ENCODE assay signal across 8 cellular contexts in genomic region chr1:111204211-111204883, GRCh38. TPM values are rescaled to one million over a fixed set of nuclear protein-coding genes. Genes with fewer than 3 reads are reported as not detected.
DNase-seq lines count a peak whose midpoint lies in the region; ATAC-seq and TF ChIP-seq lines count a peak whose summit lies in the region.

No MANE protein-coding gene starts in this region.

- H3K4me3 ChIP-seq in AG04449 (ENCODE audit: low read depth, low read length) (peak overlapping the region; percentile 59), SK-N-MC (peak overlapping the region; percentile 68), adrenal gland (peak overlapping the region in 3 of 4 donors; percentile 37 to 81 (median 70))

- intact Hi-C loops in adrenal gland (cut with DNase I) (no loop called here), left colon (cut with DNase I, micrococcal nuclease) (no loop called here)

- H3K9me3 ChIP-seq in SK-N-MC (ENCODE audit: low read depth, low read length) (no peaks in the 10 kb centered on the region), adrenal gland (replicated peaks in 1 of 3) (no peaks in the 10 kb centered on the region)

- peak; percentile 43 to 51 for TF ChIP-seq POLR2A in adrenal gland (IDR thresholded peaks at IDR 0.05)

- POLR2A ChIA-PET in AG04449 (lab: Yijun Ruan, JAX), result interaction anchor here (1.6 kb wide), 1 partner anchor 13 kb away, joined by 5 read pairs; no protein-coding TSS in a partner anchor

- H3K4me1 ChIP-seq in adrenal gland (replicated peaks in 1 of 2), result peaks cover 13 to 41% of the 10 kb centered on the region in 2 donors

- DNase-seq in AG04449 (ENCODE audit: low read depth, low spot score), result no peak
- DNase-seq in SK-N-MC (ENCODE audit: low read depth, low spot score), result no peak
- peak; percentile 53 to 72 (median 64) for DNase-seq in adrenal gland
- peak; percentile 88 to 91 for DNase-seq in left colon
- DNase-seq in stimulated activated CD8-positive, alpha-beta memory T cell treated with anti-CD3 and anti-CD28 coated beads, Interleukin-15, amount 100 ng/mL, for 4 hours (ENCODE audit: low read depth in 2 of 2), result peak; percentile 56 to 67
- DNase-seq in ecto neural progenitor cell (ENCODE audit: low spot score), result no peak

- H3K9ac ChIP-seq in SK-N-MC (ENCODE audit: insufficient read length), result no peak overlapping the region

- CTCF ChIA-PET in AG04449 (lab: Yijun Ruan, JAX), result interaction anchor here (0.7 to 1.4 kb wide), 4 partner anchors 11 to 127 kb away, joined by 3 to 6 read pairs (median 4); no protein-coding TSS in a partner anchor

- TF ChIP-seq CTCF in AG04449 (IDR thresholded peaks at IDR 0.05; ENCODE audit: insufficient read depth, low read length, missing control alignments) (no peak), adrenal gland (IDR thresholded peaks at IDR 0.05) (no peak)

- 2 to 15% (median 4%) methylated on average over 4 to 58 of the region's 58 CpGs for WGBS in adrenal gland, 4 donors

- H3K27me3 ChIP-seq in adrenal gland, result no peaks in the 10 kb centered on the region

- ATAC-seq in GM18870 (IDR thresholded peaks at IDR 0.05; ENCODE audit: unreplicated experiment), result peak; percentile 39
- peak; percentile 44 for ATAC-seq in HG03095 (IDR thresholded peaks at IDR 0.05; ENCODE audit: unreplicated experiment)
- peak; percentile 82 for ATAC-seq in left colon

- H3K36me3 ChIP-seq in SK-N-MC (ENCODE audit: insufficient read depth, low read length) (no peaks in the 10 kb centered on the region), adrenal gland (replicated peaks in 1 of 2) (no peaks in the 10 kb centered on the region)

- H3K27ac ChIP-seq in SK-N-MC (no peak overlapping the region), adrenal gland (peak overlapping the region in 4 of 5 donors; percentile 17 to 91 (median 70))

RNA-seq across cellular contexts. Expression of gene DENND2D, which starts 3.9 kb away (rescaled TPM):
- total RNA-seq in adrenal gland, result 10 to 100 TPM; 37.0 to 62.9 (median 42.7) TPM
- polyA plus RNA-seq in adrenal gland, result 10 to 100 TPM; 38.1 to 57.3 (median 39.9) TPM
- total RNA-seq in left colon, result 10 to 100 TPM; 54.1 to 63.5 TPM

RNA-seq across cellular contexts. Expression of gene CHI3L2, which starts 23.2 kb away (rescaled TPM):
- total RNA-seq in adrenal gland (1 to 10 TPM in 5 of 8 donors, under 1 TPM in 2, not detected in 1; 0.84 to 9.1 (median 2.8) TPM), left colon (1 to 10 TPM in 1 of 2 donors, under 1 TPM in 1; 0.40 to 1.2 TPM)
- 1 to 10 TPM in 2 of 3 donors, under 1 TPM in 1; 0.35 to 3.0 (median 2.7) TPM for polyA plus RNA-seq in adrenal gland

Comparison
In these comparisons a context has a peak if more than half of its experiments do, and no peak if none do; other contexts are left out.
1. DNase-seq: peak in adrenal gland (7 of 7), left colon (2 of 2) and stimulated activated CD8-positive, alpha-beta memory T cell treated with anti-CD3 and anti-CD28 coated beads, Interleukin-15, amount 100 ng/mL, for 4 hours (2 of 2); none in AG04449 (single experiment), SK-N-MC (single experiment) and ecto neural progenitor cell (single experiment).
2. Peak in every context shown above with its lines, with median percentiles within 50 percentile points of each other: H3K4me3 ChIP-seq and ATAC-seq.